ENCODE assay signal across 17 cellular contexts in genomic region chr4:129900430-129900953, GRCh38.
DNase-seq lines count a peak whose midpoint lies in the region; ATAC-seq, FAIRE-seq and TF ChIP-seq lines count a peak whose summit lies in the region.
"Had no signal": no experiment of that assay in that cellular context is flagged by ENCODE, and none has a peak within 500 bp of the region (broad histone marks: within the 10 kb centered on the region; RNA-seq: fewer than 3 reads in every experiment).

No MANE protein-coding gene starts in this region.

- H3K4me3 ChIP-seq in MM.1S (ENCODE audit: low read length) (no peak overlapping the region), HepG2 (replicated peaks in 1 of 3; ENCODE audit: insufficient read depth in 1 of 3, low read depth in 2 of 3, low read length in 3 of 3) (no peak overlapping the region), upper lobe of right lung (no peak overlapping the region)
- H3K4me3 ChIP-seq: A549 had no signal

- no peaks in the 10 kb centered on the region for H3K36me3 Mint-ChIP-seq in activated CD4-positive, alpha-beta T cell treated with anti-CD3 and anti-CD28 coated beads, Interleukin-2, amount 10 ng/mL, durations not matched to agents 7 days and 5 days (ENCODE audit: low read depth)
- H3K36me3 Mint-ChIP-seq: CD4-positive, alpha-beta memory T cell; IgD-negative memory B cell had no signal

- no peaks in the 10 kb centered on the region for H3K27me3 ChIP-seq in MM.1S (replicated peaks; ENCODE audit: insufficient read depth, low read length)
- no peaks in the 10 kb centered on the region for H3K27me3 ChIP-seq in HepG2 (ENCODE audit: control insufficient read depth in 1 of 2, insufficient read depth in 2 of 2, low read length in 2 of 2)
- H3K27me3 ChIP-seq in upper lobe of right lung, result no peaks in the 10 kb centered on the region
- H3K27me3 ChIP-seq: BE2C had no signal

- TF ChIP-seq CTCF in MM.1S (IDR thresholded peaks at IDR 0.05; ENCODE audit: low read length) (no peak), HepG2 (CRISPR knock-in tag; IDR thresholded peaks at IDR 0.05) (no peak), upper lobe of right lung (IDR thresholded peaks at IDR 0.05) (no peak)

- H3K4me1 ChIP-seq in MM.1S (ENCODE audit: low read length), result no peaks in the 10 kb centered on the region
- peaks cover 18% of the 10 kb centered on the region for H3K4me1 ChIP-seq in HepG2 (ENCODE audit: insufficient read depth, low read length)
- H3K4me1 ChIP-seq in upper lobe of right lung, result no peaks in the 10 kb centered on the region
- H3K4me1 ChIP-seq: A549, BE2C had no signal

- H3K36me3 ChIP-seq in MM.1S (replicated peaks; ENCODE audit: insufficient read depth, low read length), result no peaks in the 10 kb centered on the region
- no peaks in the 10 kb centered on the region for H3K36me3 ChIP-seq in HepG2 (replicated peaks in 1 of 2; ENCODE audit: control insufficient read depth in 1 of 2, insufficient read depth in 2 of 2, low read length in 2 of 2)
- H3K36me3 ChIP-seq in upper lobe of right lung, result no peaks in the 10 kb centered on the region
- H3K36me3 ChIP-seq: BE2C had no signal

- H2AFZ ChIP-seq in MM.1S (ENCODE audit: low read length) (no peak overlapping the region), HepG2 (ENCODE audit: low read length) (no peak overlapping the region)

- in situ Hi-C loops in HepG2 (cut with HindIII; ENCODE audit: extremely low pct_ligation_motif_present, low pct_unique_long_range_greater_than_20kb), result no loop called here

- peaks cover 2% of the 10 kb centered on the region for H3K9me3 Mint-ChIP-seq in activated CD4-positive, alpha-beta T cell treated with anti-CD3 and anti-CD28 coated beads, Interleukin-2, amount 10 ng/mL, durations not matched to agents 7 days and 5 days

- H3K4me2 ChIP-seq in MM.1S (ENCODE audit: low read depth, low read length) (no peak overlapping the region), HepG2 (ENCODE audit: low read depth, low read length) (no peak overlapping the region)
- H3K4me2 ChIP-seq: A549 had no signal

- H3K27ac ChIP-seq in MM.1S (ENCODE audit: low read length) (no peak overlapping the region), HepG2 (ENCODE audit: extremely low read length, insufficient read depth, low read length) (no peak overlapping the region), upper lobe of right lung (no peak overlapping the region)
- H3K27ac ChIP-seq: A549, C4-2B had no signal

- intact Hi-C loops in HepG2 (cut with micrococcal nuclease; ENCODE audit: unreplicated experiment), result no loop called here
- intact Hi-C loops in upper lobe of right lung (cut with DNase I), result no loop called here

- no peaks in the 10 kb centered on the region for H3F3A ChIP-seq in MM.1S (ENCODE audit: insufficient read depth, low read length)

- TF ChIP-seq POLR2A in HepG2 (IDR thresholded peaks at IDR 0.05; ENCODE audit: insufficient read depth in 1 of 2, low read depth in 2 of 2, low read length in 2 of 2), result no peak

- H3K9me3 ChIP-seq in MM.1S (replicated peaks; ENCODE audit: insufficient read depth, low read length), result no peaks in the 10 kb centered on the region
- no peaks in the 10 kb centered on the region for H3K9me3 ChIP-seq in HepG2 (ENCODE audit: low read length)
- no peaks in the 10 kb centered on the region for H3K9me3 ChIP-seq in upper lobe of right lung
- H3K9me3 ChIP-seq: A549, BE2C had no signal

- POLR2A ChIA-PET in HepG2 (lab: Yijun Ruan, JAX), result no interaction called here
- POLR2A ChIA-PET in activated CD4-positive, alpha-beta T cell treated with anti-CD3 and anti-CD28 coated beads, Interleukin-2, amount 10 ng/mL, durations not matched to agents 7 days and 5 days (lab: Charles Lee), result no interaction called here

- H3K4me1 Mint-ChIP-seq in activated CD4-positive, alpha-beta T cell treated with anti-CD3 and anti-CD28 coated beads, Interleukin-2, amount 10 ng/mL, durations not matched to agents 7 days and 5 days, result no peaks in the 10 kb centered on the region
- H3K4me1 Mint-ChIP-seq: CD4-positive, alpha-beta memory T cell; IgD-negative memory B cell had no signal

- no peak for FAIRE-seq in HepG2 (lab: Jason Lieb, UNC)
- FAIRE-seq: A549, GM19239 had no signal

- BruUV-seq in HepG2 (replicated peaks; lab: Mats Ljungman, UMichigan), result no TSS peak

- H3K79me2 ChIP-seq in MM.1S (ENCODE audit: low read length), result no peaks in the 10 kb centered on the region
- no peaks in the 10 kb centered on the region for H3K79me2 ChIP-seq in HepG2 (ENCODE audit: insufficient read depth, low read length)

- TF ChIP-seq RAD21 in HepG2 (CRISPR knock-in tag; IDR thresholded peaks at IDR 0.05), result no peak

- no peak overlapping the region for H3K4me3 Mint-ChIP-seq in activated CD4-positive, alpha-beta T cell treated with anti-CD3 and anti-CD28 coated beads, Interleukin-2, amount 10 ng/mL, durations not matched to agents 7 days and 5 days
- H3K4me3 Mint-ChIP-seq: CD4-positive, alpha-beta memory T cell; HFFc6; IgD-negative memory B cell had no signal

- H3K9ac ChIP-seq in MM.1S (ENCODE audit: low read length), result no peak overlapping the region
- H3K9ac ChIP-seq in HepG2 (ENCODE audit: insufficient read depth, low read depth, low read length), result no peak overlapping the region

- no peaks in the 10 kb centered on the region for H3K27me3 Mint-ChIP-seq in activated CD4-positive, alpha-beta T cell treated with anti-CD3 and anti-CD28 coated beads, Interleukin-2, amount 10 ng/mL, durations not matched to agents 7 days and 5 days
- H3K27me3 Mint-ChIP-seq: CD4-positive, alpha-beta memory T cell; IgD-negative memory B cell had no signal

- peak; percentile 66 for ATAC-seq in GM19324 (IDR thresholded peaks at IDR 0.05; ENCODE audit: low FRiP score, unreplicated experiment)
- peak; percentile 96 for ATAC-seq in HepG2
- peak; percentile 9 for ATAC-seq in upper lobe of right lung
- ATAC-seq in HG02840 (IDR thresholded peaks at IDR 0.05; ENCODE audit: low FRiP score, unreplicated experiment), result no peak
- ATAC-seq: A549 had no signal

- 0% methylated on average over 2 of the region's 2 CpGs for WGBS in HepG2 (ENCODE audit: low lambda C conversion rate)

- H3K9me2 ChIP-seq in MM.1S (replicated peaks; ENCODE audit: insufficient read depth, low read length), result no peaks in the 10 kb centered on the region

- no peaks in the 10 kb centered on the region for H4K20me1 ChIP-seq in MM.1S (ENCODE audit: insufficient read depth, low read length)
- H4K20me1 ChIP-seq in HepG2 (ENCODE audit: insufficient read depth, low read length), result no peaks in the 10 kb centered on the region

- H3K27ac Mint-ChIP-seq in activated CD4-positive, alpha-beta T cell treated with anti-CD3 and anti-CD28 coated beads, Interleukin-2, amount 10 ng/mL, durations not matched to agents 7 days and 5 days, result no peak overlapping the region
- H3K27ac Mint-ChIP-seq: CD4-positive, alpha-beta memory T cell; HFFc6 had no signal

- TF ChIP-seq EP300 in HepG2 (IDR thresholded peaks at IDR 0.05; ENCODE audit: low read depth in 2 of 2, low read length in 2 of 2) (no peak), HepG2 (CRISPR knock-in tag; IDR thresholded peaks at IDR 0.05; ENCODE audit: borderline replicate concordance) (no peak)

- CTCF ChIA-PET in HepG2 (lab: Yijun Ruan, JAX; ENCODE audit: low intra/inter-chr PET ratio, low total read pairs), result no interaction called here
- CTCF ChIA-PET in activated CD4-positive, alpha-beta T cell treated with anti-CD3 and anti-CD28 coated beads, Interleukin-2, amount 10 ng/mL, durations not matched to agents 7 days and 5 days (lab: Charles Lee), result no interaction called here

- DNase-seq in MM.1S, result peak; percentile 23
- DNase-seq in HepG2 (ENCODE audit: low spot score), result peak; percentile 26
- no peak for DNase-seq in upper lobe of right lung
- DNase-seq in ureter (ENCODE audit: low spot score), result no peak
- DNase-seq in activated CD4-positive, alpha-beta T cell treated with anti-CD3 and anti-CD28 coated beads, Interleukin-2, amount 10 ng/mL, durations not matched to agents 7 days and 5 days, result no peak
- DNase-seq in activated naive CD4-positive, alpha-beta T cell treated with Interleukin-2 at 50 U/mL for 16 hours, result no peak
- DNase-seq: BE2C; CD4-positive, alpha-beta memory T cell; GF-D8; HCEC 1CT; HFFc6 had no signal

TF ChIP-seq in HepG2, 621 proteins besides CTCF, POLR2A, EP300 and RAD21 (continues in another document):
- TF ChIP-seq NFYB (CRISPR knock-in tag; IDR thresholded peaks at IDR 0.05) (no peak), ZNF790 (CRISPR knock-in tag; IDR thresholded peaks at IDR 0.05; ENCODE audit: borderline replicate concordance) (no peak), LBX2 (CRISPR knock-in tag; IDR thresholded peaks at IDR 0.05; ENCODE audit: borderline replicate concordance) (no peak), ZNF839 (CRISPR knock-in tag; IDR thresholded peaks at IDR 0.05; ENCODE audit: borderline replicate concordance) (no peak), BRF2 (CRISPR knock-in tag; IDR thresholded peaks at IDR 0.05) (no peak), SALL1 (CRISPR knock-in tag; IDR thresholded peaks at IDR 0.05) (peak; percentile 13; the same call in 1 of the 2 replicates), ETV5 (CRISPR knock-in tag; IDR thresholded peaks at IDR 0.05; ENCODE audit: borderline replicate concordance) (no peak), HNF4A (CRISPR knock-in tag; IDR thresholded peaks at IDR 0.05) (peak; percentile 62), ELF4 (CRISPR knock-in tag; IDR thresholded peaks at IDR 0.05; ENCODE audit: borderline replicate concordance) (no peak)

Comparison
In these comparisons a context has a peak if more than half of its experiments do, and no peak if none do; other contexts are left out.
1. DNase-seq: peak in MM.1S (single experiment) and HepG2 (single experiment); none in upper lobe of right lung (single experiment), ureter (single experiment), activated CD4-positive, alpha-beta T cell treated with anti-CD3 and anti-CD28 coated beads, Interleukin-2, amount 10 ng/mL, durations not matched to agents 7 days and 5 days (single experiment) and activated naive CD4-positive, alpha-beta T cell treated with Interleukin-2 at 50 U/mL for 16 hours (single experiment).